In genomic region chrX:39445336-39445735, GRCh38 we compare ENCODE assay signal across 10 cellular contexts.
DNase-seq lines count a peak whose midpoint lies in the region; ATAC-seq, FAIRE-seq and TF ChIP-seq lines count a peak whose summit lies in the region.
"Had no signal": no experiment of that assay in that cellular context is flagged by ENCODE, and none has a peak within 500 bp of the region (broad histone marks: within the 10 kb centered on the region; RNA-seq: fewer than 3 reads in every experiment).

No MANE protein-coding gene starts in this region.

- H4K20me1 ChIP-seq in endothelial cell of umbilical vein (replicated peaks; ENCODE audit: control insufficient read depth, extremely low read depth, insufficient read depth, low read length), result no peaks in the 10 kb centered on the region
- H4K20me1 ChIP-seq: BLaER1 had no signal

- H3K27ac ChIP-seq in endothelial cell of umbilical vein (ENCODE audit: insufficient read depth, low read depth, low read length), result no peak overlapping the region
- H3K27ac ChIP-seq: BLaER1, HL-60 had no signal

- POLR2A ChIA-PET in endothelial cell of umbilical vein (lab: Charles Lee), result no interaction called here

- intact Hi-C loops in endothelial cell of umbilical vein (cut with micrococcal nuclease), result loop anchor here (1.0 kb wide), 1 partner anchor 184 kb away; no protein-coding TSS in a partner anchor

- H3K27me3 ChIP-seq in endothelial cell of umbilical vein (ENCODE audit: control insufficient read depth in 2 of 2, insufficient read depth in 2 of 2, low read length in 2 of 2), result no peaks in the 10 kb centered on the region
- H3K27me3 ChIP-seq: BLaER1 had no signal

- H3K9me1 ChIP-seq in endothelial cell of umbilical vein (replicated peaks; ENCODE audit: control insufficient read depth, extremely low read depth, insufficient read depth, low read length), result no peaks in the 10 kb centered on the region

- dilution Hi-C loops in endothelial cell of umbilical vein (cut with MboI; ENCODE audit: extremely low pct_ligation_motif_present, low sequenced_read_pairs), result no loop called here

- H3K9ac ChIP-seq in endothelial cell of umbilical vein (replicated peaks; ENCODE audit: extremely low read depth, insufficient read depth, low read length), result no peak overlapping the region
- H3K9ac ChIP-seq: BLaER1 had no signal

- peak; percentile 48 for DNase-seq in NCI-H748 (lab: John Stamatoyannopoulos, UW; ENCODE audit: unreplicated experiment)
- no peak for DNase-seq in NCI-H748 treated with DMSO at 0.1 percent for 48 hours (lab: John Stamatoyannopoulos, UW)
- peak; percentile 50 for DNase-seq in activated CD4-positive, CD25-positive, alpha-beta regulatory T cell treated with anti-CD3 and anti-CD28 coated beads, Interleukin-2, amount 50 U/mL, for 72 hours
- DNase-seq in endothelial cell of umbilical vein (ENCODE audit: low read depth, low spot score), result peak; percentile 14
- DNase-seq in stimulated activated CD8-positive, alpha-beta memory T cell treated with anti-CD3 and anti-CD28 coated beads, Interleukin-4, amount 100 ng/mL, for 48 hours, result peak; percentile 77
- no peak for DNase-seq in SKM-1 (lab: John Stamatoyannopoulos, UW; ENCODE audit: unreplicated experiment)
- DNase-seq in pons (ENCODE audit: low spot score), result no peak

- CTCF ChIA-PET in endothelial cell of umbilical vein (lab: Charles Lee), result no interaction called here

- H3K4me2 ChIP-seq in endothelial cell of umbilical vein (ENCODE audit: insufficient read depth, low read length), result no peak overlapping the region
- H3K4me2 ChIP-seq: BLaER1 had no signal

- no peaks in the 10 kb centered on the region for H3K79me2 ChIP-seq in endothelial cell of umbilical vein (ENCODE audit: control insufficient read depth, insufficient read depth, low read length)

- H2AFZ ChIP-seq in endothelial cell of umbilical vein (ENCODE audit: low read depth, low read length), result no peak overlapping the region

- H3K9me3 ChIP-seq in endothelial cell of umbilical vein (replicated peaks; ENCODE audit: control insufficient read depth, insufficient read depth, low read length), result no peaks in the 10 kb centered on the region
- H3K9me3 ChIP-seq: BLaER1 had no signal

- no TSS peak for BruUV-seq in endothelial cell of umbilical vein (replicated peaks; lab: Mats Ljungman, UMichigan)

- FAIRE-seq in endothelial cell of umbilical vein (lab: Jason Lieb, UNC), result peak; percentile 83

- no peak overlapping the region for H3K4me3 ChIP-seq in endothelial cell of umbilical vein (replicated peaks in 1 of 3; ENCODE audit: insufficient read depth in 1 of 3, low read depth in 1 of 3, low read length in 3 of 3)
- H3K4me3 ChIP-seq: BLaER1 had no signal

- peak in 1 of 2 donors; percentile 36 for TF ChIP-seq CTCF in endothelial cell of umbilical vein (IDR thresholded peaks at IDR 0.05; ENCODE audit: extremely low read depth in 1 of 2, insufficient read depth in 1 of 2, low read depth in 1 of 2, low read length in 2 of 2)

- no peak for ATAC-seq in HG03108 (IDR thresholded peaks at IDR 0.05; ENCODE audit: unreplicated experiment)

- H3K36me3 ChIP-seq in endothelial cell of umbilical vein (ENCODE audit: control insufficient read depth in 2 of 2, extremely low read depth in 1 of 2, insufficient read depth in 2 of 2, low read length in 2 of 2), result no peaks in the 10 kb centered on the region
- H3K36me3 ChIP-seq: BLaER1 had no signal

- TF ChIP-seq POLR2A in endothelial cell of umbilical vein (IDR thresholded peaks at IDR 0.05; ENCODE audit: low read depth, low read length), result no peak

- no peaks in the 10 kb centered on the region for H3K4me1 ChIP-seq in endothelial cell of umbilical vein (ENCODE audit: control insufficient read depth, extremely low read depth, insufficient read depth, low read length)

TF ChIP-seq in endothelial cell of umbilical vein, 7 proteins besides CTCF, POLR2A, EP300 and RAD21:
- no peak for TF ChIP-seq JUN (IDR thresholded peaks at IDR 0.05; ENCODE audit: borderline replicate concordance, insufficient read depth, insufficient read length, low read depth)
- no peak for TF ChIP-seq POLR2AphosphoS5 (IDR thresholded peaks at IDR 0.05; ENCODE audit: insufficient read depth, low read depth, low read length)
- TF ChIP-seq GATA2 (IDR thresholded peaks at IDR 0.05; ENCODE audit: insufficient read depth, insufficient read length, low read depth, low read length), result no peak

Comparison
In these comparisons a context has a peak if more than half of its experiments do, and no peak if none do; other contexts are left out.
1. DNase-seq: peak in NCI-H748 (single experiment), activated CD4-positive, CD25-positive, alpha-beta regulatory T cell treated with anti-CD3 and anti-CD28 coated beads, Interleukin-2, amount 50 U/mL, for 72 hours (single experiment), endothelial cell of umbilical vein (single experiment) and stimulated activated CD8-positive, alpha-beta memory T cell treated with anti-CD3 and anti-CD28 coated beads, Interleukin-4, amount 100 ng/mL, for 48 hours (single experiment); none in NCI-H748 treated with DMSO at 0.1 percent for 48 hours (single experiment), SKM-1 (single experiment) and pons (single experiment).